8 cellular contexts compared by ENCODE assay signal in the genomic region with DNA sequence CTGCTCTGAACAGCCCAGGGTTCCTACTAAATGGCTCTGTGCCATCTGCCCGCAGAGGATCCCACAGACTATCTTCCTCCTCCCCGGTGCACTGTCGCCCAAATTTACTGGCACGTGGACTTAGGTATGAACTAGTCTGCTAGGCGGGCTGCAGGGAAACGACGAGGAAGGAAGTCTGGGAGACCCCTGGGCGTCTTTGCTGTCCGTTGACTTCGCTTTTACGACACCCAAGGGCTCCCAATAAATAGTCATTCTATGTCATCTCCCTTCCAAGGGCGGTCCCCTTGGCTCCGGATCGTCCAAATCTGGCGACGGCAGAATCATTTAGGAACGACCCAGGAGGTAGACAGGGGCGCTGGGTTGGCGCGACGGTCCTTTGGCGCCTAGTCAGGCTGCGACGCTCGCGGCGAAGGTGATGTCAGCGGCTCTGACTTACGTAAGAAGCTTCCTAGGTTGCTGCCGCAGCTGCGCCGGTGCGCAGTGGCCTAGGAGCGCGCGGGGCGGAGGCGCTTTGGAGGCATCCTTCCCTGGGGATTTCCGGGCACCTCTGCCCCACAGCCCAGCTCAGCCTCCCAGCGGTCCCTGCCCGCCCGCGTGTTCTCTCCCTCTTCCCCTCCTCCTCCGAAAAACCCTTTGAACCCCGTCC. TPM values are rescaled to one million over a fixed set of nuclear protein-coding genes. Genes with fewer than 3 reads are reported as not detected.
DNase-seq lines count a peak whose midpoint lies in the region; ATAC-seq and TF ChIP-seq lines count a peak whose summit lies in the region.

No MANE protein-coding gene starts in this region.

- peak overlapping the region; percentile 97 for H3K27ac ChIP-seq in foreskin keratinocyte
- H3K27ac ChIP-seq in rectal smooth muscle tissue (ENCODE audit: low read depth, low read length), result peak overlapping the region; percentile 9

- peak overlapping the region; percentile 74 for H3K4me3 ChIP-seq in rectal smooth muscle tissue (ENCODE audit: low read length)

- no peak overlapping the region for H3K27ac Mint-ChIP-seq in activated naive CD4-positive, alpha-beta T cell treated with anti-CD3 and anti-CD28 coated beads, Interleukin-2, amount 50 U/mL, for 72 hours

- peak; percentile 76 to 78 for ATAC-seq in activated naive CD4-positive, alpha-beta T cell treated with anti-CD3 and anti-CD28 coated beads, Interleukin-2, amount 50 U/mL, for 72 hours
- ATAC-seq in SK-N-SH treated with all-trans-retinoic acid at 6 μM for 48 hours, result peak; percentile 45
- peak; percentile 71 for ATAC-seq in foreskin keratinocyte
- no peak for ATAC-seq in GM18907 (IDR thresholded peaks at IDR 0.05; ENCODE audit: unreplicated experiment)
- ATAC-seq in HG02981 (IDR thresholded peaks at IDR 0.05; ENCODE audit: unreplicated experiment), result no peak
- no peak for ATAC-seq in HG03039 (IDR thresholded peaks at IDR 0.05; ENCODE audit: unreplicated experiment)

- no peaks in the 10 kb centered on the region for H3K27me3 ChIP-seq in foreskin keratinocyte
- no peaks in the 10 kb centered on the region for H3K27me3 ChIP-seq in rectal smooth muscle tissue (ENCODE audit: control insufficient read depth, insufficient read depth, low read length)

- H3K9me3 Mint-ChIP-seq in activated naive CD4-positive, alpha-beta T cell treated with anti-CD3 and anti-CD28 coated beads, Interleukin-2, amount 50 U/mL, for 72 hours, result peaks cover 7 to 16% of the 10 kb centered on the region in 2 donors

- TF ChIP-seq CTCF in foreskin keratinocyte (conservative IDR thresholded peaks at IDR 0.05), result no peak

- DNase-seq in activated naive CD4-positive, alpha-beta T cell treated with anti-CD3 and anti-CD28 coated beads, Interleukin-2, amount 50 U/mL, for 72 hours (ENCODE audit: low spot score in 2 of 2), result no peak
- DNase-seq in activated naive CD4-positive, alpha-beta T cell treated with Interleukin-2 at 50 U/mL for 16 hours, result no peak
- DNase-seq in foreskin keratinocyte, result peak in 1 of 2 donors; percentile 67

- H3K4me1 ChIP-seq in foreskin keratinocyte (peaks cover 25% of the 10 kb centered on the region), rectal smooth muscle tissue (ENCODE audit: control insufficient read depth, insufficient read depth, low read length) (no peaks in the 10 kb centered on the region)

- H3K36me3 Mint-ChIP-seq in activated naive CD4-positive, alpha-beta T cell treated with anti-CD3 and anti-CD28 coated beads, Interleukin-2, amount 50 U/mL, for 72 hours, result peaks cover under 1 to 12% of the 10 kb centered on the region in 2 donors

- no peaks in the 10 kb centered on the region for H3K36me3 ChIP-seq in rectal smooth muscle tissue (ENCODE audit: control insufficient read depth, insufficient read depth, low read length)

- H3K9ac ChIP-seq in rectal smooth muscle tissue (ENCODE audit: low read length), result no peak overlapping the region

TF ChIP-seq in SK-N-SH treated with all-trans-retinoic acid at 6 μM for 48 hours, 23 proteins besides CTCF, POLR2A, EP300 and RAD21:
- TF ChIP-seq SNAI2 (CRISPR knock-in tag; IDR thresholded peaks at IDR 0.05) (no peak), ZC3H10 (CRISPR knock-in tag; IDR thresholded peaks at IDR 0.05) (no peak), ZFP3 (CRISPR knock-in tag; IDR thresholded peaks at IDR 0.05) (0 out of 2 replicates have a peak, but pooled peaks have one; percentile 43)
TF ChIP-seq in SK-N-SH treated with all-trans-retinoic acid at 6 μM for 48 hours: peak in this region for 1.

RNA-seq across cellular contexts. Expression of gene NHS, which starts 2.2 kb away (rescaled TPM):
- total RNA-seq in activated naive CD4-positive, alpha-beta T cell treated with anti-CD3 and anti-CD28 coated beads, Interleukin-2, amount 50 U/mL, for 72 hours, result 1 to 10 TPM; 1.2 to 2.7 TPM
- total RNA-seq in foreskin keratinocyte, result 10.1 and 11.9 TPM in 2 replicates
- 1.4 and 1.6 TPM in 2 replicates for polyA plus RNA-seq in foreskin keratinocyte

Comparison
In these comparisons a context has a peak if more than half of its experiments do, and no peak if none do; other contexts are left out.
1. ATAC-seq: peak in activated naive CD4-positive, alpha-beta T cell treated with anti-CD3 and anti-CD28 coated beads, Interleukin-2, amount 50 U/mL, for 72 hours (2 of 2), SK-N-SH treated with all-trans-retinoic acid at 6 μM for 48 hours (single experiment) and foreskin keratinocyte (single experiment); none in GM18907 (single experiment), HG02981 (single experiment) and HG03039 (single experiment).